20 cellular contexts compared by ENCODE assay signal in the genomic region with DNA sequence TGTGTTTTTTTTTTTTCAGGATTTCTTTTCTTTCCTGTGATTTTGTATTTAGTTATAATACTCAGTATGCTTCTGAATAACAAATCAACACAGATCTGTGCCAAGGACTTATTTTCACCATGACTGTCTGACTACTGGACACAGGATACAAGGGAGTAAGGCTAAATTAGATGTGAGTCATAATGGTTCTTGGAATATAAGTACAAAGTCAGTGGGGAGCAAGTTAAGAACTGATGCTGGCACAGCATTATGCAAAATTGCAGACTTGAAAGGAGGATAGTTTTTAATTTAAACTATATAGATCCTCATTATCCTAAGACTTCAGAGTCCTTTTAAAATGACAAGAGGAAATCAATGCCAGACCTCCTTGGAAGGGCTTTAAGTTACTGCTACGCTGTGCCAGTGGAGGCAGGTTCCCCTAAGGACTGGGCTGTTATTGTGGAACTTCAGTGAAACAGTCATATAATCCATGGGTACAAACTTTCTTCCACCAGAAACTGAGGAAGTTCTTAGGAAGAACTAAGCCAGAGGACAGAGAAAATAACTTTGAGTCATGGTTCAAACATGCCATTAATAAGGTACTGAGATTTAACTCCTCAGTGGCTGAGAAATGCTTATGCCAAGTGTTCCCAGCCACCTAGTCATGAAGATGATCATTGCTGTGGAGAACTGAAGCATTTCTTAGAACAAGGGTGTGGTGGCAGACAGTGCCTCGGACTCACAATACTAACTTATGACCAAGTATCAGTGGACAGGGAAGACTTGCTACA.
DNase-seq lines count a peak whose midpoint lies in the region; ATAC-seq lines count a peak whose summit lies in the region.
"Had no signal": no experiment of that assay in that cellular context is flagged by ENCODE, and none has a peak within 500 bp of the region (broad histone marks: within the 10 kb centered on the region; RNA-seq: fewer than 3 reads in every experiment).

No MANE protein-coding gene starts in this region.

- no peaks in the 10 kb centered on the region for H3K9me3 ChIP-seq in skeletal muscle satellite cell (replicated peaks; ENCODE audit: low read length)

- H3K9ac ChIP-seq in skeletal muscle satellite cell (ENCODE audit: low read depth, low read length), result peak overlapping the region; percentile 20

- no peaks in the 10 kb centered on the region for H3K27me3 ChIP-seq in skeletal muscle satellite cell (ENCODE audit: control insufficient read depth, insufficient read depth, low read length)

- no peaks in the 10 kb centered on the region for H3K36me3 ChIP-seq in skeletal muscle satellite cell (ENCODE audit: insufficient read depth, low read length)
- H3K36me3 ChIP-seq: WERI-Rb-1 had no signal

- DNase-seq in NCI-H446 treated with DMSO at 0.1 percent for 48 hours (lab: John Stamatoyannopoulos, UW), result peak; percentile 9
- no peak for DNase-seq in NCI-H446 (lab: John Stamatoyannopoulos, UW)
- peak; percentile 71 for DNase-seq in astrocyte of the hippocampus (ENCODE audit: low read depth, low spot score)
- peak; percentile 45 for DNase-seq in fibroblast of the conjunctiva (ENCODE audit: low read depth)
- no peak for DNase-seq in cerebellar cortex (ENCODE audit: low spot score)
- DNase-seq in activated CD4-positive, CD25-positive, alpha-beta regulatory T cell (lab: John Stamatoyannopoulos, UW), result no peak
- DNase-seq: activated CD8-positive, alpha-beta T cell treated with anti-CD3 and anti-CD28 coated beads, Interleukin-2, amount 10 ng/mL, durations not matched to agents 7 days and 5 days; anterior cingulate cortex; CD4-positive, alpha-beta memory T cell; H7; immature natural killer cell; midbrain; MV-4-11; NCI-H748 treated with DMSO at 0.1 percent for 48 hours; WERI-Rb-1 had no signal

- no peak overlapping the region for H3K4me3 ChIP-seq in skeletal muscle satellite cell (ENCODE audit: low read length)
- H3K4me3 ChIP-seq: skin epidermis had no signal

- peaks cover 18% of the 10 kb centered on the region for H3K4me1 ChIP-seq in skeletal muscle satellite cell (ENCODE audit: control insufficient read depth, insufficient read depth, low read length)

- no peak for ATAC-seq in HG02763 (IDR thresholded peaks at IDR 0.05; ENCODE audit: unreplicated experiment)
- ATAC-seq: activated CD8-positive, alpha-beta T cell treated with anti-CD3 and anti-CD28 coated beads, Interleukin-2, amount 10 ng/mL, durations not matched to agents 7 days and 5 days; HepG2; stimulated activated effector memory CD8-positive, alpha-beta T cell treated with anti-CD3 and anti-CD28 coated beads, Interleukin-12 subunit alpha, Interleukin-12 subunit beta, amount 100 ng/mL, for 72 hours had no signal

- H3K4me2 ChIP-seq in skeletal muscle satellite cell (ENCODE audit: low read length), result peak overlapping the region; percentile 57

Comparison
In these comparisons a context has a peak if more than half of its experiments do, and no peak if none do; other contexts are left out.
1. DNase-seq: peak in NCI-H446 treated with DMSO at 0.1 percent for 48 hours (single experiment), astrocyte of the hippocampus (single experiment) and fibroblast of the conjunctiva (single experiment); none in NCI-H446 (0 of 2), cerebellar cortex (single experiment) and activated CD4-positive, CD25-positive, alpha-beta regulatory T cell (0 of 4).